11 cellular contexts compared by ENCODE assay signal in genomic region chr5:56490971-56491468, GRCh38.
A peak's percentile ranks its signal among the peaks of the same experiment; 100 is the strongest.
DNase-seq lines count a peak whose midpoint lies in the region; ATAC-seq and TF ChIP-seq lines count a peak whose summit lies in the region.
"Had no signal": no experiment of that assay in that cellular context is flagged by ENCODE, and none has a peak within 500 bp of the region (broad histone marks: within the 10 kb centered on the region; RNA-seq: fewer than 3 reads in every experiment).

No MANE protein-coding gene starts in this region.

- H3K36me3 Mint-ChIP-seq in activated CD4-positive, alpha-beta T cell treated with anti-CD3 and anti-CD28 coated beads, Interleukin-2, amount 10 ng/mL, durations not matched to agents 24 days and 14 days (ENCODE audit: low read depth): peaks cover 8% of the 10 kb centered on the region

- TF ChIP-seq RAD21 in Ishikawa (IDR thresholded peaks at IDR 0.05; ENCODE audit: low read depth): no peak

- no peak overlapping the region for H3K4me3 ChIP-seq in epithelial cell of esophagus (ENCODE audit: low read length)
- H3K4me3 ChIP-seq: stomach had no signal

- TF ChIP-seq EP300 in Ishikawa (IDR thresholded peaks at IDR 0.05; ENCODE audit: borderline replicate concordance): peak; percentile 49; the same call in 1 of the 2 replicates

- peak overlapping the region; percentile 89 for H3K27ac Mint-ChIP-seq in activated CD4-positive, alpha-beta T cell treated with anti-CD3 and anti-CD28 coated beads, Interleukin-2, amount 10 ng/mL, durations not matched to agents 24 days and 14 days
- H3K27ac Mint-ChIP-seq: IgD-negative memory B cell had no signal

- ATAC-seq in HG02973 (IDR thresholded peaks at IDR 0.05; ENCODE audit: unreplicated experiment) (no peak), HG02623 (IDR thresholded peaks at IDR 0.05; ENCODE audit: unreplicated experiment) (no peak), HG03196 (IDR thresholded peaks at IDR 0.05; ENCODE audit: unreplicated experiment) (no peak)

- peaks cover 19% of the 10 kb centered on the region for H3K4me1 Mint-ChIP-seq in activated CD4-positive, alpha-beta T cell treated with anti-CD3 and anti-CD28 coated beads, Interleukin-2, amount 10 ng/mL, durations not matched to agents 24 days and 14 days

- H3K9me3 Mint-ChIP-seq in activated CD4-positive, alpha-beta T cell treated with anti-CD3 and anti-CD28 coated beads, Interleukin-2, amount 10 ng/mL, durations not matched to agents 24 days and 14 days: peaks cover 13% of the 10 kb centered on the region

- no peak for TF ChIP-seq CTCF in epithelial cell of esophagus (IDR thresholded peaks at IDR 0.05; ENCODE audit: insufficient read depth, low read depth, low read length, missing control alignments)

- H3K4me3 Mint-ChIP-seq in activated CD4-positive, alpha-beta T cell treated with anti-CD3 and anti-CD28 coated beads, Interleukin-2, amount 10 ng/mL, durations not matched to agents 24 days and 14 days: peak overlapping the region; percentile 70
- H3K4me3 Mint-ChIP-seq: IgD-negative memory B cell had no signal

- H3K27me3 Mint-ChIP-seq in activated CD4-positive, alpha-beta T cell treated with anti-CD3 and anti-CD28 coated beads, Interleukin-2, amount 10 ng/mL, durations not matched to agents 24 days and 14 days: no peaks in the 10 kb centered on the region

- intact Hi-C loops in activated CD4-positive, alpha-beta T cell treated with anti-CD3 and anti-CD28 coated beads, Interleukin-2, amount 10 ng/mL, durations not matched to agents 24 days and 14 days (cut with micrococcal nuclease): loop anchor here (1.0 kb wide), 1 partner anchor 11 kb away; no protein-coding TSS in a partner anchor

- DNase-seq in activated CD4-positive, alpha-beta T cell treated with anti-CD3 and anti-CD28 coated beads, Interleukin-2, amount 10 ng/mL, durations not matched to agents 24 days and 14 days: peak; percentile 69
- DNase-seq in epithelial cell of esophagus (ENCODE audit: low read depth) (peak; percentile 97), NCI-H1436 treated with DMSO at 0.1 percent for 48 hours (lab: John Stamatoyannopoulos, UW) (no peak)
- DNase-seq in stimulated activated CD4-positive, alpha-beta T cell treated with anti-CD3 and anti-CD28 coated beads, Interleukin-2, amount 100 ng/mL, for 48 hours: peak; percentile 18 to 37
- DNase-seq: DND-41, stomach had no signal

TF ChIP-seq in Ishikawa, 13 proteins besides CTCF, POLR2A, EP300 and RAD21:
- TF ChIP-seq TEAD4 (IDR thresholded peaks at IDR 0.05) (no peak), CEBPB (IDR thresholded peaks at IDR 0.05) (no peak), USF1 (IDR thresholded peaks at IDR 0.05) (0 out of 2 replicates have a peak, but pooled peaks have one; percentile 3), YY1 (IDR thresholded peaks at IDR 0.05; ENCODE audit: low read depth) (no peak), REST (IDR thresholded peaks at IDR 0.05; ENCODE audit: low read depth) (no peak), ZBTB7A (IDR thresholded peaks at IDR 0.05; ENCODE audit: low read depth) (no peak), TAF1 (IDR thresholded peaks at IDR 0.05; ENCODE audit: low read depth) (no peak), MAX (IDR thresholded peaks at IDR 0.05) (no peak), NFIC (IDR thresholded peaks at IDR 0.05) (peak; percentile 19; the same call in 1 of the 2 replicates), CREB1 (IDR thresholded peaks at IDR 0.05; ENCODE audit: low read depth) (no peak), TCF12 (IDR thresholded peaks at IDR 0.05; ENCODE audit: low read depth) (0 out of 2 replicates have a peak, but pooled peaks have one; percentile 27), EGR1 (IDR thresholded peaks at IDR 0.05) (no peak), FOXM1 (IDR thresholded peaks at IDR 0.05; ENCODE audit: borderline replicate concordance, low read depth) (peak; percentile 54; the same call in 1 of the 2 replicates)
